In genomic region chr10:79482721-79483120, GRCh38 we compare ENCODE assay signal across 16 cellular contexts. TPM values are rescaled to one million over a fixed set of nuclear protein-coding genes. Genes with fewer than 3 reads are reported as not detected.
DNase-seq lines count a peak whose midpoint lies in the region; ATAC-seq and TF ChIP-seq lines count a peak whose summit lies in the region.
"Had no signal": no experiment of that assay in that cellular context is flagged by ENCODE, and none has a peak within 500 bp of the region (broad histone marks: within the 10 kb centered on the region; RNA-seq: fewer than 3 reads in every experiment).

No MANE protein-coding gene starts in this region.

- H2BK5ac ChIP-seq in mesenchymal stem cell (ENCODE audit: low read depth, low read length, poor library complexity, severe bottlenecking) = no peak overlapping the region

- no peak overlapping the region for H2BK15ac ChIP-seq in mesenchymal stem cell (ENCODE audit: low read depth, poor library complexity, severe bottlenecking)

- TF ChIP-seq POLR2A in breast epithelium (IDR thresholded peaks at IDR 0.05) = no peak

- peak overlapping the region; percentile 26 to 84 for H3K27ac ChIP-seq in breast epithelium
- no peak overlapping the region for H3K27ac ChIP-seq in mesenchymal stem cell (ENCODE audit: low read length, poor library complexity, severe bottlenecking)
- H3K27ac ChIP-seq: BLaER1 treated with 17β-estradiol and CSF1 and Interleukin-3, amounts not matched to agents 10 nM and 100 nM had no signal

- no peak for TF ChIP-seq CTCF in breast epithelium (IDR thresholded peaks at IDR 0.05)
- no peak for TF ChIP-seq CTCF in MCF 10A (IDR thresholded peaks at IDR 0.05; ENCODE audit: unreplicated experiment)

- CTCF ChIA-PET in MCF 10A (lab: Yijun Ruan, JAX) = interaction anchor here (0.6 to 0.7 kb wide), 2 partner anchors 11 to 135 kb away, joined by 3 to 4 read pairs; no protein-coding TSS in a partner anchor

- H3K18ac ChIP-seq in mesenchymal stem cell (ENCODE audit: low read depth in 1 of 2, low read length in 2 of 2) = peak overlapping the region in 1 of 2 experiments; percentile 34

- H2BK12ac ChIP-seq in mesenchymal stem cell (ENCODE audit: low read length in 2 of 2) = no peak overlapping the region

- H2AFZ ChIP-seq in mesenchymal stem cell (ENCODE audit: low read depth, low read length) = no peak overlapping the region

- H3K23ac ChIP-seq in mesenchymal stem cell (ENCODE audit: low read length in 2 of 2) = no peak overlapping the region

- H3K27me3 ChIP-seq in breast epithelium (no peaks in the 10 kb centered on the region), mesenchymal stem cell (ENCODE audit: control insufficient read depth in 1 of 2, insufficient read depth in 1 of 2, low read length in 2 of 2) (no peaks in the 10 kb centered on the region)
- H3K27me3 ChIP-seq: BLaER1 treated with 17β-estradiol and CSF1 and Interleukin-3, amounts not matched to agents 10 nM and 100 nM had no signal

- peaks cover under 1% of the 10 kb centered on the region for H3K4me1 Mint-ChIP-seq in MCF 10A (ENCODE audit: insufficient read depth, unreplicated experiment)
- no peaks in the 10 kb centered on the region for H3K4me1 Mint-ChIP-seq in T-helper 2 cell treated with Interferon-gamma antibody and Interleukin-4, amounts not matched to agents 5 μg/mL and 100 μg/mL, for 36 hours (ENCODE audit: low read depth)

- WGBS in mesenchymal stem cell = 79% methylated on average over 4 of the region's 4 CpGs

- H2AK5ac ChIP-seq in mesenchymal stem cell (ENCODE audit: low read length, severe bottlenecking) = no peak overlapping the region

- no peak overlapping the region for H2BK120ac ChIP-seq in mesenchymal stem cell (ENCODE audit: low read depth, low read length)

- no peaks in the 10 kb centered on the region for H3K27me3 Mint-ChIP-seq in MCF 10A (ENCODE audit: insufficient read depth, unreplicated experiment)
- peaks cover 17% of the 10 kb centered on the region for H3K27me3 Mint-ChIP-seq in T-helper 2 cell treated with Interferon-gamma antibody and Interleukin-4, amounts not matched to agents 5 μg/mL and 100 μg/mL, for 36 hours (ENCODE audit: low read depth)

- BruUV-seq in MCF 10A (replicated peaks; lab: Mats Ljungman, UMichigan) = no TSS peak

- H3K4ac ChIP-seq in mesenchymal stem cell (ENCODE audit: low read depth in 1 of 2, low read length in 2 of 2) = no peak overlapping the region

- H4K91ac ChIP-seq in mesenchymal stem cell (ENCODE audit: low read length) = no peak overlapping the region

- no peak overlapping the region for H3K4me3 Mint-ChIP-seq in MCF 10A (ENCODE audit: unreplicated experiment)
- no peak overlapping the region for H3K4me3 Mint-ChIP-seq in T-helper 2 cell treated with Interferon-gamma antibody and Interleukin-4, amounts not matched to agents 5 μg/mL and 100 μg/mL, for 36 hours

- H3K27ac Mint-ChIP-seq in MCF 10A (ENCODE audit: low read depth, unreplicated experiment) = no peak overlapping the region
- H3K27ac Mint-ChIP-seq in T-helper 2 cell treated with Interferon-gamma antibody and Interleukin-4, amounts not matched to agents 5 μg/mL and 100 μg/mL, for 36 hours = no peak overlapping the region

- H4K8ac ChIP-seq in mesenchymal stem cell (ENCODE audit: low read length) = no peak overlapping the region

- POLR2A ChIA-PET in MCF 10A (lab: Yijun Ruan, JAX) = no interaction called here

- no peaks in the 10 kb centered on the region for H3K36me3 Mint-ChIP-seq in MCF 10A (ENCODE audit: insufficient read depth, unreplicated experiment)
- no peaks in the 10 kb centered on the region for H3K36me3 Mint-ChIP-seq in T-helper 2 cell treated with Interferon-gamma antibody and Interleukin-4, amounts not matched to agents 5 μg/mL and 100 μg/mL, for 36 hours (ENCODE audit: low read depth)

- H3K9me3 Mint-ChIP-seq in MCF 10A (ENCODE audit: unreplicated experiment) = no peaks in the 10 kb centered on the region
- no peaks in the 10 kb centered on the region for H3K9me3 Mint-ChIP-seq in T-helper 2 cell treated with Interferon-gamma antibody and Interleukin-4, amounts not matched to agents 5 μg/mL and 100 μg/mL, for 36 hours

- DNase-seq in breast epithelium (ENCODE audit: low spot score in 2 of 2) (no peak), MCF 10A (ENCODE audit: unreplicated experiment) (no peak), mesenchymal stem cell (no peak), sciatic nerve (ENCODE audit: low spot score) (peak; percentile 44), NCI-H524 (lab: John Stamatoyannopoulos, UW) (no peak)
- DNase-seq in T-helper 2 cell treated with Interferon-gamma antibody and Interleukin-4, amounts not matched to agents 5 μg/mL and 100 μg/mL, for 36 hours (ENCODE audit: low spot score) = no peak
- DNase-seq: 8988T, GF-D8, NCI-H1048, NCI-H1694, NCI-H2107, NCI-H226 had no signal

- H3K14ac ChIP-seq in mesenchymal stem cell (ENCODE audit: low read length in 2 of 2) = no peak overlapping the region

- peak overlapping the region; percentile 29 for H3K9ac ChIP-seq in mesenchymal stem cell (ENCODE audit: low read length)
- H3K9ac ChIP-seq: BLaER1 treated with 17β-estradiol and CSF1 and Interleukin-3, amounts not matched to agents 10 nM and 100 nM had no signal

- ATAC-seq in sciatic nerve (no peak), GM19463 (IDR thresholded peaks at IDR 0.05; ENCODE audit: unreplicated experiment) (no peak), HG02798 (IDR thresholded peaks at IDR 0.05; ENCODE audit: poor library complexity, unreplicated experiment) (no peak)
- ATAC-seq: K562 had no signal

- H3K4me3 ChIP-seq in breast epithelium (no peak overlapping the region), mesenchymal stem cell (ENCODE audit: insufficient read depth in 1 of 2, low read depth in 1 of 2, low read length in 2 of 2) (no peak overlapping the region)
- H3K4me3 ChIP-seq: BLaER1 treated with 17β-estradiol and CSF1 and Interleukin-3, amounts not matched to agents 10 nM and 100 nM; K562 had no signal

- H3K36me3 ChIP-seq in breast epithelium (no peaks in the 10 kb centered on the region), mesenchymal stem cell (ENCODE audit: control insufficient read depth in 1 of 2, insufficient read depth in 2 of 2, low read depth in 1 of 2, low read length in 2 of 2) (no peaks in the 10 kb centered on the region)
- H3K36me3 ChIP-seq: BLaER1 treated with 17β-estradiol and CSF1 and Interleukin-3, amounts not matched to agents 10 nM and 100 nM had no signal

- H3K4me1 ChIP-seq in breast epithelium = no peaks in the 10 kb centered on the region
- peaks cover 3% of the 10 kb centered on the region for H3K4me1 ChIP-seq in mesenchymal stem cell (ENCODE audit: control insufficient read depth, insufficient read depth, low read depth, low read length)

- no peaks in the 10 kb centered on the region for H3K9me3 ChIP-seq in breast epithelium
- no peaks in the 10 kb centered on the region for H3K9me3 ChIP-seq in mesenchymal stem cell (ENCODE audit: control insufficient read depth, low read length)

- H3K79me1 ChIP-seq in mesenchymal stem cell (replicated peaks; ENCODE audit: low read length, poor library complexity, severe bottlenecking) = no peaks in the 10 kb centered on the region

- intact Hi-C loops in breast epithelium (cut with DNase I; ENCODE audit: low total_unique reads) = no loop called here
- intact Hi-C loops in MCF 10A (cut with micrococcal nuclease) = no loop called here
- intact Hi-C loops in sciatic nerve (cut with DNase I) = no loop called here

- H3K4me2 ChIP-seq in mesenchymal stem cell (ENCODE audit: low read length, poor library complexity, severe bottlenecking) = no peak overlapping the region
- H3K4me2 ChIP-seq: BLaER1 treated with 17β-estradiol and CSF1 and Interleukin-3, amounts not matched to agents 10 nM and 100 nM had no signal

RNA-seq across cellular contexts. Expression of gene EIF5AL1, which starts 29.6 kb away (rescaled TPM):
- total RNA-seq in breast epithelium (under 1 TPM; under 0.01 to 0.16 (median 0.15) TPM), MCF 10A (2022) (0.42 and 0.54 TPM in 2 replicates), sciatic nerve (0.09 TPM)
- polyA plus RNA-seq in mesenchymal stem cell (2013, experiment 1 of 2) = 0.57 TPM
- polyA plus RNA-seq in mesenchymal stem cell (2013, experiment 2 of 2) = 0.70 TPM

RNA-seq across cellular contexts. Expression of gene ZCCHC24, which starts 37.3 kb away (rescaled TPM):
- total RNA-seq in breast epithelium = 10 to 100 TPM; 18.7 to 50.8 (median 48.8) TPM
- 2.8 and 3.1 TPM in 2 replicates for total RNA-seq in MCF 10A (2022)
- polyA plus RNA-seq in mesenchymal stem cell (2013, experiment 1 of 2) = 47.4 TPM
- 49.0 TPM for polyA plus RNA-seq in mesenchymal stem cell (2013, experiment 2 of 2)
- total RNA-seq in sciatic nerve = 150 TPM
